25 cellular contexts compared by ENCODE assay signal in genomic region chrX:40310016-40310415, GRCh38.
"Had no signal": no experiment of that assay in that cellular context is flagged by ENCODE, and none has a peak within 500 bp of the region (broad histone marks: within the 10 kb centered on the region; RNA-seq: fewer than 3 reads in every experiment).

No MANE protein-coding gene starts in this region.

- H3K27ac Mint-ChIP-seq: activated CD4-positive, alpha-beta T cell treated with anti-CD3 and anti-CD28 coated beads, Interleukin-2, amount 10 ng/mL, durations not matched to agents 7 days and 5 days; activated CD8-positive, alpha-beta T cell treated with anti-CD3 and anti-CD28 coated beads for 36 hours; activated T-helper 17 cell treated with anti-CD3 and anti-CD28 coated beads, Interleukin-2, amount 50 U/mL, for 72 hours had no signal

- H3K36me3 Mint-ChIP-seq: naive B cell had no signal

- ATAC-seq: activated CD8-positive, alpha-beta T cell treated with anti-CD3 and anti-CD28 coated beads for 36 hours; activated T-cell treated with anti-CD3 and anti-CD28 coated beads, Interleukin-2, amount 50 U/mL, for 4 hours; activated T-helper 17 cell treated with anti-CD3 and anti-CD28 coated beads, Interleukin-2, amount 50 U/mL, for 72 hours; left lung; psoas muscle; stimulated activated naive CD8-positive, alpha-beta T cell treated with anti-CD3 and anti-CD28 coated beads, Interleukin-15, Interleukin-2, amounts not matched to agents 100 U/mL and 50 U/mL, for 24 hours had no signal

- H3K27ac ChIP-seq: left lung, parathyroid adenoma, psoas muscle, testis, transverse colon, vagina had no signal

- H3K9me3 Mint-ChIP-seq: activated CD4-positive, alpha-beta T cell treated with anti-CD3 and anti-CD28 coated beads, Interleukin-2, amount 10 ng/mL, durations not matched to agents 7 days and 5 days; activated CD8-positive, alpha-beta T cell treated with anti-CD3 and anti-CD28 coated beads for 36 hours; activated T-cell treated with anti-CD3 and anti-CD28 coated beads, Interleukin-2, amount 50 U/mL, for 4 hours; activated T-helper 17 cell treated with anti-CD3 and anti-CD28 coated beads, Interleukin-2, amount 50 U/mL, for 72 hours had no signal

- H3K4me3 ChIP-seq: left lung, lung, psoas muscle, testis, transverse colon, vagina had no signal

- H3K4me3 Mint-ChIP-seq: activated CD4-positive, alpha-beta T cell treated with anti-CD3 and anti-CD28 coated beads, Interleukin-2, amount 10 ng/mL, durations not matched to agents 7 days and 5 days; activated CD8-positive, alpha-beta T cell treated with anti-CD3 and anti-CD28 coated beads for 36 hours; activated T-cell treated with anti-CD3 and anti-CD28 coated beads, Interleukin-2, amount 50 U/mL, for 4 hours; activated T-helper 17 cell treated with anti-CD3 and anti-CD28 coated beads, Interleukin-2, amount 50 U/mL, for 72 hours; naive B cell had no signal

- H3K4me1 Mint-ChIP-seq: activated CD4-positive, alpha-beta T cell treated with anti-CD3 and anti-CD28 coated beads, Interleukin-2, amount 10 ng/mL, durations not matched to agents 7 days and 5 days; activated T-helper 17 cell treated with anti-CD3 and anti-CD28 coated beads, Interleukin-2, amount 50 U/mL, for 72 hours; naive B cell had no signal

- H3K27me3 ChIP-seq: left lung, testis, transverse colon, vagina had no signal

- H3K27me3 Mint-ChIP-seq: activated CD4-positive, alpha-beta T cell treated with anti-CD3 and anti-CD28 coated beads, Interleukin-2, amount 10 ng/mL, durations not matched to agents 7 days and 5 days; activated CD8-positive, alpha-beta T cell treated with anti-CD3 and anti-CD28 coated beads for 36 hours; activated T-helper 17 cell treated with anti-CD3 and anti-CD28 coated beads, Interleukin-2, amount 50 U/mL, for 72 hours had no signal

- H3K36me3 ChIP-seq: left lung, transverse colon, vagina had no signal

- DNase-seq: activated CD4-positive, alpha-beta T cell treated with anti-CD3 and anti-CD28 coated beads, Interleukin-2, amount 10 ng/mL, durations not matched to agents 7 days and 5 days; activated CD4-positive, CD25-positive, alpha-beta regulatory T cell treated with anti-CD3 and anti-CD28 coated beads, Interleukin-2, amount 50 U/mL, for 72 hours; activated CD8-positive, alpha-beta T cell treated with anti-CD3 and anti-CD28 coated beads for 36 hours; activated gamma-delta T cell treated with Interleukin-2 at 50 U/mL for 16 hours; activated naive CD4-positive, alpha-beta T cell treated with anti-CD3 and anti-CD28 coated beads, Interleukin-2, amount 50 U/mL, for 16 hours; activated T-cell treated with anti-CD3 and anti-CD28 coated beads, Interleukin-2, amount 50 U/mL, for 4 hours; amniotic stem cell; caudate nucleus; cortex of kidney; foreskin fibroblast; head of caudate nucleus; left lung; naive B cell; nucleus accumbens; psoas muscle; stimulated activated CD4-positive, alpha-beta T cell treated with anti-CD3 and anti-CD28 coated beads, Interleukin-12 subunit alpha, Interleukin-12 subunit beta, amount 100 ng/mL, for 4 hours; stimulated activated CD4-positive, alpha-beta T cell treated with anti-CD3 and anti-CD28 coated beads, Interleukin-4, amount 100 ng/mL, for 1 hour; stimulated activated naive CD8-positive, alpha-beta T cell treated with anti-CD3 and anti-CD28 coated beads, Interleukin-15, Interleukin-2, amounts not matched to agents 100 U/mL and 50 U/mL, for 24 hours; T-helper 9 cell; testis; transverse colon had no signal

- H3K4me1 ChIP-seq: left lung, parathyroid adenoma, psoas muscle, testis, transverse colon, vagina had no signal

- H3K9me3 ChIP-seq: left lung, psoas muscle, testis, transverse colon, vagina had no signal
